In the genomic region with DNA sequence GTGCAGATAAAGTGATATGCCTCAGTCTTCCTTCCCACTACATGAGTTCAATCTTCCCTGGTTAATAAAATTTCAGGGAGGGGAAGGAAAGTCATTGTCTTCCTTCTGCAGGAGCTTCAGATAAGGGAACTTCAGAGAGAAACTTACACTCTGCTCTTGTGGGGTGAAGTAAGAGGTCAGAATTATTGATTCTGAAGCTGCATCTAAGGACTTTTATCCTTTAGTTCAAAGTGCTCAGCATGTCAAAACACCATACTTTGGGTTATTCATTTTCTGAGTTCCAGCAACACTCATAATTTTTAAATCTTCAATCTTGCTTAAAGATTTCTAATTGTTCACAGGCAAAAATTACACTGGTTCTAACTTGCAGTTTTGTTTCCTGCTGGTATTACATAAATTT, we compare ENCODE assay signal across 4 cellular contexts. TPM values are rescaled to one million over a fixed set of nuclear protein-coding genes. Genes with fewer than 3 reads are reported as not detected.
"Had no signal": no experiment of that assay in that cellular context is flagged by ENCODE, and none has a peak within 500 bp of the region (broad histone marks: within the 10 kb centered on the region; RNA-seq: fewer than 3 reads in every experiment).

No MANE protein-coding gene starts in this region.

RNA-seq across cellular contexts. Expression of a gene that starts 33.0 kb away (rescaled TPM):
- total RNA-seq: LHCN-M2, M059J, MCF 10A, NCI-H460 had no signal
